29 cellular contexts compared by ENCODE assay signal in genomic region chr14:105145381-105146180, GRCh38. TPM values are rescaled to one million over a fixed set of nuclear protein-coding genes. Genes with fewer than 3 reads are reported as not detected.
DNase-seq lines count a peak whose midpoint lies in the region; ATAC-seq and TF ChIP-seq lines count a peak whose summit lies in the region.
"Had no signal": no experiment of that assay in that cellular context is flagged by ENCODE, and none has a peak within 500 bp of the region (broad histone marks: within the 10 kb centered on the region; RNA-seq: fewer than 3 reads in every experiment).

No MANE protein-coding gene starts in this region.

- intact Hi-C loops in lower lobe of right lung (cut with DNase I), result no loop called here
- intact Hi-C loops in CD8-positive, alpha-beta T cell (cut with DNase I, micrococcal nuclease), result no loop called here

- H3K4me3 ChIP-seq in RWPE2 (ENCODE audit: severe bottlenecking) (no peak overlapping the region), lower lobe of right lung (no peak overlapping the region)
- H3K4me3 ChIP-seq in CD8-positive, alpha-beta T cell (ENCODE audit: low read depth, low read length), result no peak overlapping the region
- H3K4me3 ChIP-seq: cardiac muscle cell, GM23338, lung, SK-N-MC, thoracic aorta had no signal

- DNase-seq in activated T-cell treated with anti-CD3 and anti-CD28 coated beads, Interleukin-2, amount 50 U/mL, for 1 hour, result peak; percentile 16
- DNase-seq in activated T-cell treated with anti-CD3 and anti-CD28 coated beads for 4 hours, result no peak
- DNase-seq in 8988T, result peak; percentile 52
- peak; percentile 74 for DNase-seq in RWPE2 (ENCODE audit: low spot score)
- peak; percentile 32 for DNase-seq in lower lobe of right lung
- DNase-seq in NCI-H187 (lab: John Stamatoyannopoulos, UW), result no peak
- no peak for DNase-seq in CD8-positive, alpha-beta T cell
- DNase-seq: activated CD8-positive, alpha-beta T cell treated with anti-CD3 and anti-CD28 coated beads, Interleukin-2, amount 10 ng/mL, durations not matched to agents 7 days and 5 days; activated naive CD8-positive, alpha-beta T cell treated with anti-CD3 and anti-CD28 coated beads, Interleukin-2, amount 50 U/mL, for 24 hours; cortex of kidney; effector memory CD4-positive, alpha-beta T cell; HFFc6; IMR-90; MV-4-11; natural killer cell; NCI-H146; occipital lobe; RPMI8226; small intestine; stimulated activated CD8-positive, alpha-beta memory T cell treated with anti-CD3 and anti-CD28 coated beads, Interleukin-4, amount 100 ng/mL, for 48 hours had no signal

- CTCF ChIA-PET in CD8-positive, alpha-beta T cell (lab: Charles Lee), result no interaction called here

- H3K27me3 Mint-ChIP-seq in CD8-positive, alpha-beta T cell (ENCODE audit: low read depth), result no peaks in the 10 kb centered on the region
- H3K27me3 Mint-ChIP-seq: activated naive CD8-positive, alpha-beta T cell treated with anti-CD3 and anti-CD28 coated beads, Interleukin-2, amount 50 U/mL, for 24 hours; CD8-positive, alpha-beta memory T cell; stimulated activated naive CD8-positive, alpha-beta T cell treated with anti-CD3 and anti-CD28 coated beads, Interleukin-15, Interleukin-2, amounts not matched to agents 100 ng/mL and 50 ng/mL, for 24 hours had no signal

- no peaks in the 10 kb centered on the region for H3K4me1 ChIP-seq in RWPE2 (ENCODE audit: insufficient read depth, poor library complexity, severe bottlenecking)
- no peaks in the 10 kb centered on the region for H3K4me1 ChIP-seq in lower lobe of right lung
- H3K4me1 ChIP-seq in CD8-positive, alpha-beta T cell (ENCODE audit: insufficient read depth, low read length), result no peaks in the 10 kb centered on the region

- H3K4me3 Mint-ChIP-seq in CD8-positive, alpha-beta T cell, result no peak overlapping the region
- H3K4me3 Mint-ChIP-seq: activated CD8-positive, alpha-beta T cell treated with anti-CD3 and anti-CD28 coated beads, Interleukin-2, amount 10 ng/mL, durations not matched to agents 7 days and 5 days; activated naive CD8-positive, alpha-beta T cell treated with anti-CD3 and anti-CD28 coated beads, Interleukin-2, amount 50 U/mL, for 24 hours; CD8-positive, alpha-beta memory T cell; GM23338; HFFc6; natural killer cell; stimulated activated naive CD8-positive, alpha-beta T cell treated with anti-CD3 and anti-CD28 coated beads, Interleukin-15, Interleukin-2, amounts not matched to agents 100 ng/mL and 50 ng/mL, for 24 hours had no signal

- ATAC-seq in RWPE2 (ENCODE audit: low read depth), result no peak
- no peak for ATAC-seq in lower lobe of right lung
- no peak for ATAC-seq in GM18502 (IDR thresholded peaks at IDR 0.05; ENCODE audit: poor library complexity, unreplicated experiment)
- ATAC-seq in CD8-positive, alpha-beta T cell, result no peak
- ATAC-seq: activated CD8-positive, alpha-beta T cell treated with anti-CD3 and anti-CD28 coated beads, Interleukin-2, amount 10 ng/mL, durations not matched to agents 7 days and 5 days; activated naive CD8-positive, alpha-beta T cell treated with anti-CD3 and anti-CD28 coated beads, Interleukin-2, amount 50 U/mL, for 24 hours; natural killer cell had no signal

- no peaks in the 10 kb centered on the region for H3K9me3 ChIP-seq in RWPE2 (ENCODE audit: severe bottlenecking)
- H3K9me3 ChIP-seq in lower lobe of right lung, result peaks cover 6% of the 10 kb centered on the region
- no peaks in the 10 kb centered on the region for H3K9me3 ChIP-seq in CD8-positive, alpha-beta T cell (ENCODE audit: low read length)
- H3K9me3 ChIP-seq: thoracic aorta had no signal

- no peaks in the 10 kb centered on the region for H3K4me1 Mint-ChIP-seq in CD8-positive, alpha-beta T cell (ENCODE audit: low read depth)
- H3K4me1 Mint-ChIP-seq: activated naive CD8-positive, alpha-beta T cell treated with anti-CD3 and anti-CD28 coated beads, Interleukin-2, amount 50 U/mL, for 24 hours; CD8-positive, alpha-beta memory T cell; GM23338; natural killer cell had no signal

- TF ChIP-seq CTCF in RWPE2 (IDR thresholded peaks at IDR 0.05; ENCODE audit: poor library complexity, severe bottlenecking), result no peak
- TF ChIP-seq CTCF in lower lobe of right lung (IDR thresholded peaks at IDR 0.05), result no peak
- no peak for TF ChIP-seq CTCF in CD8-positive, alpha-beta T cell (IDR thresholded peaks at IDR 0.05)

- H3K9me3 Mint-ChIP-seq in CD8-positive, alpha-beta T cell, result no peaks in the 10 kb centered on the region
- H3K9me3 Mint-ChIP-seq: activated naive CD8-positive, alpha-beta T cell treated with anti-CD3 and anti-CD28 coated beads, Interleukin-2, amount 50 U/mL, for 24 hours; natural killer cell; stimulated activated naive CD8-positive, alpha-beta T cell treated with anti-CD3 and anti-CD28 coated beads, Interleukin-15, Interleukin-2, amounts not matched to agents 100 ng/mL and 50 ng/mL, for 24 hours had no signal

- H3K27ac ChIP-seq in RWPE2 (ENCODE audit: poor library complexity, severe bottlenecking) (no peak overlapping the region), lower lobe of right lung (no peak overlapping the region)
- H3K27ac ChIP-seq in CD8-positive, alpha-beta T cell (ENCODE audit: low read depth, low read length), result no peak overlapping the region
- H3K27ac ChIP-seq: cardiac muscle cell, SK-N-MC, thoracic aorta had no signal

- H3K27me3 ChIP-seq in RWPE2 (ENCODE audit: insufficient read depth, poor library complexity, severe bottlenecking) (no peaks in the 10 kb centered on the region), lower lobe of right lung (ENCODE audit: low read depth) (no peaks in the 10 kb centered on the region)
- H3K27me3 ChIP-seq in CD8-positive, alpha-beta T cell (ENCODE audit: insufficient read depth, low read length), result no peaks in the 10 kb centered on the region
- H3K27me3 ChIP-seq: cardiac muscle cell had no signal

- POLR2A ChIA-PET in CD8-positive, alpha-beta T cell (lab: Charles Lee), result interaction anchor here (0.6 kb wide), 1 partner anchor 444 kb away, joined by 3 read pairs; no protein-coding TSS in a partner anchor

- no peak overlapping the region for H3K27ac Mint-ChIP-seq in CD8-positive, alpha-beta T cell
- H3K27ac Mint-ChIP-seq: activated CD8-positive, alpha-beta T cell treated with anti-CD3 and anti-CD28 coated beads, Interleukin-2, amount 10 ng/mL, durations not matched to agents 7 days and 5 days; activated naive CD8-positive, alpha-beta T cell treated with anti-CD3 and anti-CD28 coated beads, Interleukin-2, amount 50 U/mL, for 24 hours; activated T-helper 2 cell treated with anti-CD3 and anti-CD28 coated beads, Interferon-gamma antibody, Interleukin-2, Interleukin-4, amounts not matched to agents 10 μg/mL and 5 μg/mL and 100 μg/mL, durations not matched to agents 14 hours and 24 hours and 36 hours; CD8-positive, alpha-beta memory T cell; GM23338; HFFc6; natural killer cell; stimulated activated naive CD8-positive, alpha-beta T cell treated with anti-CD3 and anti-CD28 coated beads, Interleukin-15, Interleukin-2, amounts not matched to agents 100 ng/mL and 50 ng/mL, for 24 hours had no signal

- peaks cover 38% of the 10 kb centered on the region for H3K36me3 ChIP-seq in RWPE2 (ENCODE audit: low read depth)
- peaks cover 29% of the 10 kb centered on the region for H3K36me3 ChIP-seq in lower lobe of right lung
- H3K36me3 ChIP-seq in CD8-positive, alpha-beta T cell (ENCODE audit: insufficient read depth, low read length), result no peaks in the 10 kb centered on the region
- H3K36me3 ChIP-seq: thoracic aorta had no signal

- H3K36me3 Mint-ChIP-seq in CD8-positive, alpha-beta T cell, result no peaks in the 10 kb centered on the region
- H3K36me3 Mint-ChIP-seq: CD8-positive, alpha-beta memory T cell; natural killer cell had no signal

RNA-seq across cellular contexts. Expression of gene JAG2, which starts 23.0 kb away (rescaled TPM):
- 29.2 TPM for total RNA-seq in lower lobe of right lung
- under 1 TPM; 0.72 to 0.84 TPM for total RNA-seq in CD8-positive, alpha-beta T cell

RNA-seq across cellular contexts. Expression of gene NUDT14, which starts 35.5 kb away (rescaled TPM):
- total RNA-seq in lower lobe of right lung, result 54.5 TPM
- 1 to 10 TPM; 5.7 to 6.2 TPM for total RNA-seq in CD8-positive, alpha-beta T cell

Comparison
In these comparisons a context has a peak if more than half of its experiments do, and no peak if none do; other contexts are left out.
1. DNase-seq: peak in activated T-cell treated with anti-CD3 and anti-CD28 coated beads, Interleukin-2, amount 50 U/mL, for 1 hour (single experiment), 8988T (single experiment), RWPE2 (single experiment) and lower lobe of right lung (single experiment); none in activated T-cell treated with anti-CD3 and anti-CD28 coated beads for 4 hours (single experiment), NCI-H187 (0 of 2) and CD8-positive, alpha-beta T cell (0 of 7).
2. RNA of gene JAG2, which starts 23.0 kb away (total RNA-seq): 29.2 TPM in lower lobe of right lung (single experiment); 0.72 to 0.84 TPM in CD8-positive, alpha-beta T cell; every median in the first group is over 10 times any median in the second.